23 cellular contexts compared by ENCODE assay signal in genomic region chr19:29798783-29799182, GRCh38. TPM values are rescaled to one million over a fixed set of nuclear protein-coding genes. Genes with fewer than 3 reads are reported as not detected.
DNase-seq lines count a peak whose midpoint lies in the region; ATAC-seq, FAIRE-seq and TF ChIP-seq lines count a peak whose summit lies in the region.
"Had no signal": no experiment of that assay in that cellular context is flagged by ENCODE, and none has a peak within 500 bp of the region (broad histone marks: within the 10 kb centered on the region; RNA-seq: fewer than 3 reads in every experiment).

No MANE protein-coding gene starts in this region.

- H4K91ac ChIP-seq in mesenchymal stem cell (ENCODE audit: low read length): no peak overlapping the region

- H3K14ac ChIP-seq in mesenchymal stem cell (ENCODE audit: low read length in 2 of 2): no peak overlapping the region

- no peaks in the 10 kb centered on the region for H3K79me1 ChIP-seq in mesenchymal stem cell (replicated peaks; ENCODE audit: low read length, poor library complexity, severe bottlenecking)

- ATAC-seq in GM23338: no peak
- ATAC-seq: left lobe of liver; mucosa of descending colon; stimulated activated naive CD8-positive, alpha-beta T cell treated with anti-CD3 and anti-CD28 coated beads, Interleukin-15, amount 100 ng/mL, for 72 hours had no signal

- H3K4me1 Mint-ChIP-seq in GM23338: peaks cover 13% of the 10 kb centered on the region
- no peaks in the 10 kb centered on the region for H3K4me1 Mint-ChIP-seq in activated naive CD4-positive, alpha-beta T cell treated with anti-CD3 and anti-CD28 coated beads, Interleukin-2, amount 10 ng/mL, durations not matched to agents 7 days and 5 days

- no peak overlapping the region for H2AK5ac ChIP-seq in mesenchymal stem cell (ENCODE audit: low read length, severe bottlenecking)

- no peak overlapping the region for H2BK15ac ChIP-seq in mesenchymal stem cell (ENCODE audit: low read depth, poor library complexity, severe bottlenecking)

- no peak overlapping the region for H3K4ac ChIP-seq in mesenchymal stem cell (ENCODE audit: low read depth in 1 of 2, low read length in 2 of 2)

- H3F3A ChIP-seq in GM23338 (replicated peaks; ENCODE audit: low read depth): no peaks in the 10 kb centered on the region

- DNase-seq in AG08396 (ENCODE audit: low spot score): peak; percentile 52
- DNase-seq in GM23338 (ENCODE audit: low spot score): no peak
- DNase-seq in bronchial epithelial cell (ENCODE audit: low read depth): peak; percentile 42
- DNase-seq in mesenchymal stem cell: no peak
- DNase-seq in activated CD8-positive, alpha-beta memory T cell treated with anti-CD3 and anti-CD28 coated beads, Interleukin-2, amount 50 U/mL, for 4 hours: no peak
- DNase-seq in KG1 (lab: John Stamatoyannopoulos, UW): no peak
- DNase-seq in putamen (ENCODE audit: low spot score): no peak
- DNase-seq in activated naive CD4-positive, alpha-beta T cell treated with anti-CD3 and anti-CD28 coated beads, Interleukin-2, amount 10 ng/mL, durations not matched to agents 7 days and 5 days: no peak
- DNase-seq: ACHN; activated CD4-positive, alpha-beta T cell treated with anti-CD3 and anti-CD28 coated beads for 1 hour; activated gamma-delta T cell treated with Interleukin-2 at 50 U/mL for 16 hours; GF-D8; mucosa of descending colon; NCI-H1694 treated with DMSO at 0.1 percent for 48 hours; NCI-H524 treated with DMSO at 0.1 percent for 48 hours; OCI-M1; ovary; SJCRH30; stimulated activated naive CD8-positive, alpha-beta T cell treated with anti-CD3 and anti-CD28 coated beads, Interleukin-15, amount 100 ng/mL, for 72 hours; T1000 had no signal

- H3K4me3 Mint-ChIP-seq in GM23338: no peak overlapping the region
- no peak overlapping the region for H3K4me3 Mint-ChIP-seq in activated naive CD4-positive, alpha-beta T cell treated with anti-CD3 and anti-CD28 coated beads, Interleukin-2, amount 10 ng/mL, durations not matched to agents 7 days and 5 days
- H3K4me3 Mint-ChIP-seq: stimulated activated naive CD8-positive, alpha-beta T cell treated with anti-CD3 and anti-CD28 coated beads, Interleukin-15, amount 100 ng/mL, for 72 hours had no signal

- H3K27me3 ChIP-seq in GM23338 (ENCODE audit: insufficient read depth) (no peaks in the 10 kb centered on the region), bronchial epithelial cell (ENCODE audit: control insufficient read depth, insufficient read depth, low read length) (no peaks in the 10 kb centered on the region), mesenchymal stem cell (ENCODE audit: control insufficient read depth in 1 of 2, insufficient read depth in 1 of 2, low read length in 2 of 2) (peaks cover 0 to 6% of the 10 kb centered on the region in 2 experiments)
- H3K27me3 ChIP-seq: esophagus muscularis mucosa, ovary had no signal

- H2AFZ ChIP-seq in GM23338: 0 out of 2 replicates have a peak overlapping the region, but pooled peaks have one; percentile 63
- H2AFZ ChIP-seq in mesenchymal stem cell (ENCODE audit: low read depth, low read length): no peak overlapping the region

- H3K27me3 Mint-ChIP-seq in GM23338 (ENCODE audit: insufficient read depth, low read depth, poor library complexity): peaks cover 12% of the 10 kb centered on the region
- peaks cover 15% of the 10 kb centered on the region for H3K27me3 Mint-ChIP-seq in activated naive CD4-positive, alpha-beta T cell treated with anti-CD3 and anti-CD28 coated beads, Interleukin-2, amount 10 ng/mL, durations not matched to agents 7 days and 5 days
- H3K27me3 Mint-ChIP-seq: stimulated activated naive CD8-positive, alpha-beta T cell treated with anti-CD3 and anti-CD28 coated beads, Interleukin-15, amount 100 ng/mL, for 72 hours had no signal

- H3K4me3 ChIP-seq in GM23338: no peak overlapping the region
- H3K4me3 ChIP-seq in bronchial epithelial cell (ENCODE audit: low read depth, low read length): no peak overlapping the region
- no peak overlapping the region for H3K4me3 ChIP-seq in mesenchymal stem cell (ENCODE audit: insufficient read depth in 1 of 2, low read depth in 1 of 2, low read length in 2 of 2)
- H3K4me3 ChIP-seq: esophagus muscularis mucosa, mucosa of descending colon, ovary, SJCRH30 had no signal

- H3K9me3 ChIP-seq in mesenchymal stem cell (ENCODE audit: control insufficient read depth, low read length): no peaks in the 10 kb centered on the region
- H3K9me3 ChIP-seq: esophagus muscularis mucosa, mucosa of descending colon, ovary, SJCRH30 had no signal

- H3K36me3 ChIP-seq in GM23338 (ENCODE audit: insufficient read depth): no peaks in the 10 kb centered on the region
- H3K36me3 ChIP-seq in bronchial epithelial cell (ENCODE audit: control insufficient read depth, insufficient read depth, low read length): no peaks in the 10 kb centered on the region
- no peaks in the 10 kb centered on the region for H3K36me3 ChIP-seq in mesenchymal stem cell (ENCODE audit: control insufficient read depth in 1 of 2, insufficient read depth in 2 of 2, low read depth in 1 of 2, low read length in 2 of 2)
- H3K36me3 ChIP-seq: esophagus muscularis mucosa, ovary, SJCRH30 had no signal

- H3K9me3 Mint-ChIP-seq in GM23338: no peaks in the 10 kb centered on the region
- no peaks in the 10 kb centered on the region for H3K9me3 Mint-ChIP-seq in activated naive CD4-positive, alpha-beta T cell treated with anti-CD3 and anti-CD28 coated beads, Interleukin-2, amount 10 ng/mL, durations not matched to agents 7 days and 5 days
- H3K9me3 Mint-ChIP-seq: stimulated activated naive CD8-positive, alpha-beta T cell treated with anti-CD3 and anti-CD28 coated beads, Interleukin-15, amount 100 ng/mL, for 72 hours had no signal

- H3K9ac ChIP-seq in mesenchymal stem cell (ENCODE audit: low read length): peak overlapping the region; percentile 77

- no peak overlapping the region for H4K8ac ChIP-seq in mesenchymal stem cell (ENCODE audit: low read length)

- H2BK5ac ChIP-seq in mesenchymal stem cell (ENCODE audit: low read depth, low read length, poor library complexity, severe bottlenecking): no peak overlapping the region

- no peak for FAIRE-seq in bronchial epithelial cell (lab: Jason Lieb, UNC)
- FAIRE-seq: urothelium cell line had no signal

- no peaks in the 10 kb centered on the region for H3K79me2 ChIP-seq in GM23338 (replicated peaks; ENCODE audit: insufficient read depth)

- H3K23ac ChIP-seq in mesenchymal stem cell (ENCODE audit: low read length in 2 of 2): no peak overlapping the region

- no peak overlapping the region for H2BK120ac ChIP-seq in mesenchymal stem cell (ENCODE audit: low read depth, low read length)

- no peaks in the 10 kb centered on the region for H4K20me1 ChIP-seq in GM23338 (replicated peaks; ENCODE audit: insufficient read depth)

- H3K27ac Mint-ChIP-seq in GM23338: no peak overlapping the region
- H3K27ac Mint-ChIP-seq in activated naive CD4-positive, alpha-beta T cell treated with anti-CD3 and anti-CD28 coated beads, Interleukin-2, amount 10 ng/mL, durations not matched to agents 7 days and 5 days: no peak overlapping the region

- H3K4me1 ChIP-seq in GM23338 (ENCODE audit: insufficient read depth) (0 out of 2 replicates have a peak, but pooled peaks cover 6% of the 10 kb centered on the region), mesenchymal stem cell (ENCODE audit: control insufficient read depth, insufficient read depth, low read depth, low read length) (no peaks in the 10 kb centered on the region)
- H3K4me1 ChIP-seq: SJCRH30 had no signal

- no peak for TF ChIP-seq CTCF in GM23338 (conservative IDR thresholded peaks at IDR 0.05; ENCODE audit: low read depth in 2 of 2)
- no peak for TF ChIP-seq CTCF in bronchial epithelial cell (IDR thresholded peaks at IDR 0.05; ENCODE audit: insufficient read depth, low read length, severe bottlenecking)

- H3K18ac ChIP-seq in mesenchymal stem cell (ENCODE audit: low read depth in 1 of 2, low read length in 2 of 2): no peak overlapping the region

- WGBS in mesenchymal stem cell: 90% methylated on average over 1 of the region's 3 CpGs

- H3K27ac ChIP-seq in GM23338 (ENCODE audit: low read depth) (no peak overlapping the region), mesenchymal stem cell (ENCODE audit: low read length, poor library complexity, severe bottlenecking) (no peak overlapping the region)
- H3K27ac ChIP-seq: ovary, SJCRH30 had no signal

- CTCF ChIA-PET in activated naive CD4-positive, alpha-beta T cell treated with anti-CD3 and anti-CD28 coated beads, Interleukin-2, amount 10 ng/mL, durations not matched to agents 7 days and 5 days (lab: Charles Lee): no interaction called here

- H2BK12ac ChIP-seq in mesenchymal stem cell (ENCODE audit: low read length in 2 of 2): no peak overlapping the region

- H3K9me2 ChIP-seq in GM23338 (ENCODE audit: insufficient read depth): no peaks in the 10 kb centered on the region

- H3K4me2 ChIP-seq in GM23338 (no peak overlapping the region), mesenchymal stem cell (ENCODE audit: low read length, poor library complexity, severe bottlenecking) (no peak overlapping the region)

- H3K36me3 Mint-ChIP-seq in GM23338 (ENCODE audit: low read depth): no peaks in the 10 kb centered on the region
- no peaks in the 10 kb centered on the region for H3K36me3 Mint-ChIP-seq in activated naive CD4-positive, alpha-beta T cell treated with anti-CD3 and anti-CD28 coated beads, Interleukin-2, amount 10 ng/mL, durations not matched to agents 7 days and 5 days

TF ChIP-seq in GM23338, 12 proteins besides CTCF, POLR2A, EP300 and RAD21 (continues in another document):
- TF ChIP-seq, protein P1, sequence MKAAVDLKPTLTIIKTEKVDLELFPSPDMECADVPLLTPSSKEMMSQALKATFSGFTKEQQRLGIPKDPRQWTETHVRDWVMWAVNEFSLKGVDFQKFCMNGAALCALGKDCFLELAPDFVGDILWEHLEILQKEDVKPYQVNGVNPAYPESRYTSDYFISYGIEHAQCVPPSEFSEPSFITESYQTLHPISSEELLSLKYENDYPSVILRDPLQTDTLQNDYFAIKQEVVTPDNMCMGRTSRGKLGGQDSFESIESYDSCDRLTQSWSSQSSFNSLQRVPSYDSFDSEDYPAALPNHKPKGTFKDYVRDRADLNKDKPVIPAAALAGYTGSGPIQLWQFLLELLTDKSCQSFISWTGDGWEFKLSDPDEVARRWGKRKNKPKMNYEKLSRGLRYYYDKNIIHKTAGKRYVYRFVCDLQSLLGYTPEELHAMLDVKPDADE (IDR thresholded peaks at IDR 0.05): no peak

RNA-seq across cellular contexts. Expression of gene CCNE1, which starts 13.0 kb away (rescaled TPM):
- total RNA-seq in GM23338 (2014; rRNA removed; shearing (Covaris generic)): 38.3 and 52.8 TPM in 2 replicates
- 26.1 and 31.3 TPM in 2 replicates for polyA plus RNA-seq in GM23338 (2016; fragmentation: Nextera tagmentation; extraction: Ambion mirVana)
- 6.1 and 9.9 TPM in 2 replicates for total RNA-seq in bronchial epithelial cell
- 9.8 TPM for polyA plus RNA-seq in mesenchymal stem cell (2013, experiment 1 of 2)
- polyA plus RNA-seq in mesenchymal stem cell (2013, experiment 2 of 2): 9.8 TPM

Comparison
In these comparisons a context has a peak if more than half of its experiments do, and no peak if none do; other contexts are left out.
1. DNase-seq: peak in AG08396 (single experiment) and bronchial epithelial cell (single experiment); none in GM23338 (single experiment), mesenchymal stem cell (single experiment), activated CD8-positive, alpha-beta memory T cell treated with anti-CD3 and anti-CD28 coated beads, Interleukin-2, amount 50 U/mL, for 4 hours (single experiment), KG1 (single experiment), putamen (single experiment) and activated naive CD4-positive, alpha-beta T cell treated with anti-CD3 and anti-CD28 coated beads, Interleukin-2, amount 10 ng/mL, durations not matched to agents 7 days and 5 days (single experiment).